ENCODE assay signal across 2 cellular contexts in the genomic region with DNA sequence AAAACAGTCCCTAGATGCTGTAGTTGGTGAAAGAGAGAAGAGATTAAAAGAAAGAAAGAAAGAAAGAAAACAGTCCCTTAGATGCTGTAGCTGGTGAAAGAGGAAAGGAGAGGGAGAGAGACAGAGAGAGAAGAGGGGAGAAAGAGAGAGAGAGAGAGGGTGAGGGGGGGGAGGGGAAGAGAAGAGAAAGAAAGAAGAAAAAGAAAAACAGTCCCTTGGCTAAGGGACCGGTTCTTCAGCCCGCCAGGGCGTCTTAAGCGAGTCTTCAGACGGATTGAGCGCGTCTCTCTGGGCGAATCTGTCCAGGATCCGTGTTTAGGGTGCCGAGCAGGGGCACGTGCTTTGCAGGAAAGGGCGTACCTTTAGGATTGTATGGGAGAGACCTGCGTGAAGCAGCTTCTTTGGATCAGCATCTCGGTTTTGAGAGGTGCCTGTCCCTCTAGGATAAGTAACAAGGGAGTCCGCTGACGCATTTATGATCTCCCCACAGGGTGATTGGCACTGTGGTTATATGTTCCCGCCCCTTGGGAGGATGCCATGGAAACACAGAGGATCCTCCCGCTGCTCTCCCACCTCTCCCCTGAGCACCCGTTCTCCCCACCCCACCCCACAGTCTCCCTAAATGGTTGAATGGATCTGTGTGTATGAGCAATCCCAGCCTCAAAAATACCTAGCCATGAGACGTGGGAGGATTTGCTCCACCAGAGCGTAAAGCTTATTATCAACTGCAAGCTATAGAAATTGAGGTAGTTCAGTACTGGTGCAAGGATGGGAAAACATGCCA.
TF ChIP-seq lines count a peak whose summit lies in the region.

No MANE protein-coding gene starts in this region.

TF ChIP-seq in HEK293, 187 proteins besides CTCF, POLR2A, EP300 and RAD21 (continued from another document and continues in another):
- TF ChIP-seq, protein P1, sequence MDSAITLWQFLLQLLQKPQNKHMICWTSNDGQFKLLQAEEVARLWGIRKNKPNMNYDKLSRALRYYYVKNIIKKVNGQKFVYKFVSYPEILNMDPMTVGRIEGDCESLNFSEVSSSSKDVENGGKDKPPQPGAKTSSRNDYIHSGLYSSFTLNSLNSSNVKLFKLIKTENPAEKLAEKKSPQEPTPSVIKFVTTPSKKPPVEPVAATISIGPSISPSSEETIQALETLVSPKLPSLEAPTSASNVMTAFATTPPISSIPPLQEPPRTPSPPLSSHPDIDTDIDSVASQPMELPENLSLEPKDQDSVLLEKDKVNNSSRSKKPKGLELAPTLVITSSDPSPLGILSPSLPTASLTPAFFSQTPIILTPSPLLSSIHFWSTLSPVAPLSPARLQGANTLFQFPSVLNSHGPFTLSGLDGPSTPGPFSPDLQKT (IDR thresholded peaks at IDR 0.05; ENCODE audit: borderline replicate concordance, low read depth, low read length): no peak
- TF ChIP-seq, protein P2, sequence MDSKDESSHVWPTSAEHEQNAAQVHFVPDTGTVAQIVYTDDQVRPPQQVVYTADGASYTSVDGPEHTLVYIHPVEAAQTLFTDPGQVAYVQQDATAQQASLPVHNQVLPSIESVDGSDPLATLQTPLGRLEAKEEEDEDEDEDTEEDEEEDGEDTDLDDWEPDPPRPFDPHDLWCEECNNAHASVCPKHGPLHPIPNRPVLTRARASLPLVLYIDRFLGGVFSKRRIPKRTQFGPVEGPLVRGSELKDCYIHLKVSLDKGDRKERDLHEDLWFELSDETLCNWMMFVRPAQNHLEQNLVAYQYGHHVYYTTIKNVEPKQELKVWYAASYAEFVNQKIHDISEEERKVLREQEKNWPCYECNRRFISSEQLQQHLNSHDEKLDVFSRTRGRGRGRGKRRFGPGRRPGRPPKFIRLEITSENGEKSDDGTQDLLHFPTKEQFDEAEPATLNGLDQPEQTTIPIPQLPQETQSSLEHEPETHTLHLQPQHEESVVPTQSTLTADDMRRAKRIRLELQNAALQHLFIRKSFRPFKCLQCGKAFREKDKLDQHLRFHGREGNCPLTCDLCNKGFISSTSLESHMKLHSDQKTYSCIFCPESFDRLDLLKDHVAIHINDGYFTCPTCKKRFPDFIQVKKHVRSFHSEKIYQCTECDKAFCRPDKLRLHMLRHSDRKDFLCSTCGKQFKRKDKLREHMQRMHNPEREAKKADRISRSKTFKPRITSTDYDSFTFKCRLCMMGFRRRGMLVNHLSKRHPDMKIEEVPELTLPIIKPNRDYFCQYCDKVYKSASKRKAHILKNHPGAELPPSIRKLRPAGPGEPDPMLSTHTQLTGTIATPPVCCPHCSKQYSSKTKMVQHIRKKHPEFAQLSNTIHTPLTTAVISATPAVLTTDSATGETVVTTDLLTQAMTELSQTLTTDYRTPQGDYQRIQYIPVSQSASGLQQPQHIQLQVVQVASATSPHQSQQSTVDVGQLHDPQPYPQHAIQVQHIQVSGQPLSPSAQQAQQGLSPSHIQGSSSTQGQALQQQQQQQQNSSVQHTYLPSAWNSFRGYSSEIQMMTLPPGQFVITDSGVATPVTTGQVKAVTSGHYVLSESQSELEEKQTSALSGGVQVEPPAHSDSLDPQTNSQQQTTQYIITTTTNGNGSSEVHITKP (tag by site-specific recombination; IDR thresholded peaks at IDR 0.05): no peak
- TF ChIP-seq ZXDB (tag by site-specific recombination; IDR thresholded peaks at IDR 0.05) (peak; percentile 4), KLF1 (tag by site-specific recombination; IDR thresholded peaks at IDR 0.05) (peak; percentile 38; the same call in 1 of the 2 replicates), ZNF169 (tag by site-specific recombination; IDR thresholded peaks at IDR 0.05) (no peak), ZNF791 (tag by site-specific recombination; IDR thresholded peaks at IDR 0.05) (no peak), ZNF571 (tag by site-specific recombination; IDR thresholded peaks at IDR 0.05) (no peak), ZNF239 (tag by site-specific recombination; IDR thresholded peaks at IDR 0.05) (0 out of 2 replicates have a peak, but pooled peaks have one; percentile 6), GLI2 (tag by site-specific recombination; IDR thresholded peaks at IDR 0.05; ENCODE audit: borderline replicate concordance, low read depth) (no peak), ZNF266 (tag by site-specific recombination; IDR thresholded peaks at IDR 0.05; ENCODE audit: low read depth) (no peak), ZNF670 (tag by site-specific recombination; IDR thresholded peaks at IDR 0.05; ENCODE audit: low read depth) (no peak), KLF10 (tag by site-specific recombination; IDR thresholded peaks at IDR 0.05) (no peak), TCF7L2 (IDR thresholded peaks at IDR 0.05; ENCODE audit: borderline replicate concordance, low read depth, low read length) (no peak), SALL2 (tag by site-specific recombination; IDR thresholded peaks at IDR 0.05; ENCODE audit: borderline replicate concordance) (0 out of 2 replicates have a peak, but pooled peaks have one; percentile 27), HOXC10 (CRISPR knock-in tag; IDR thresholded peaks at IDR 0.05) (no peak)
- TF ChIP-seq, protein P3, sequence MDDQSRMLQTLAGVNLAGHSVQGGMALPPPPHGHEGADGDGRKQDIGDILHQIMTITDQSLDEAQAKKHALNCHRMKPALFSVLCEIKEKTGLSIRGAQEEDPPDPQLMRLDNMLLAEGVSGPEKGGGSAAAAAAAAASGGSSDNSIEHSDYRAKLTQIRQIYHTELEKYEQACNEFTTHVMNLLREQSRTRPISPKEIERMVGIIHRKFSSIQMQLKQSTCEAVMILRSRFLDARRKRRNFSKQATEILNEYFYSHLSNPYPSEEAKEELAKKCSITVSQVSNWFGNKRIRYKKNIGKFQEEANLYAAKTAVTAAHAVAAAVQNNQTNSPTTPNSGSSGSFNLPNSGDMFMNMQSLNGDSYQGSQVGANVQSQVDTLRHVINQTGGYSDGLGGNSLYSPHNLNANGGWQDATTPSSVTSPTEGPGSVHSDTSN (CRISPR knock-in tag; IDR thresholded peaks at IDR 0.05): no peak
- TF ChIP-seq, protein P4, sequence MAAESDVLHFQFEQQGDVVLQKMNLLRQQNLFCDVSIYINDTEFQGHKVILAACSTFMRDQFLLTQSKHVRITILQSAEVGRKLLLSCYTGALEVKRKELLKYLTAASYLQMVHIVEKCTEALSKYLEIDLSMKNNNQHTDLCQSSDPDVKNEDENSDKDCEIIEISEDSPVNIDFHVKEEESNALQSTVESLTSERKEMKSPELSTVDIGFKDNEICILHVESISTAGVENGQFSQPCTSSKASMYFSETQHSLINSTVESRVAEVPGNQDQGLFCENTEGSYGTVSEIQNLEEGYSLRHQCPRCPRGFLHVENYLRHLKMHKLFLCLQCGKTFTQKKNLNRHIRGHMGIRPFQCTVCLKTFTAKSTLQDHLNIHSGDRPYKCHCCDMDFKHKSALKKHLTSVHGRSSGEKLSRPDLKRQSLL (tag by site-specific recombination; IDR thresholded peaks at IDR 0.05): no peak
- TF ChIP-seq, protein P5, sequence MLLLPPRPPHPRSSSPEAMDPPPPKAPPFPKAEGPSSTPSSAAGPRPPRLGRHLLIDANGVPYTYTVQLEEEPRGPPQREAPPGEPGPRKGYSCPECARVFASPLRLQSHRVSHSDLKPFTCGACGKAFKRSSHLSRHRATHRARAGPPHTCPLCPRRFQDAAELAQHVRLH (tag by site-specific recombination; IDR thresholded peaks at IDR 0.05): no peak

TF ChIP-seq in GM12878, 131 proteins besides CTCF, POLR2A, EP300 and RAD21 (continued from another document and continues in another):
- TF ChIP-seq IRF4 (IDR thresholded peaks at IDR 0.05; ENCODE audit: low read depth, low read length) (0 out of 2 replicates have a peak, but pooled peaks have one; percentile 19), MTA3 (IDR thresholded peaks at IDR 0.05; ENCODE audit: borderline replicate concordance, low read length) (peak; percentile 71; the same call in 1 of the 2 replicates), HDGF (IDR thresholded peaks at IDR 0.05) (no peak), PML (IDR thresholded peaks at IDR 0.05; ENCODE audit: low read length) (no peak), ZBED1 (IDR thresholded peaks at IDR 0.05; ENCODE audit: borderline replicate concordance) (peak; percentile 49; the same call in 1 of the 2 replicates), TARDBP (IDR thresholded peaks at IDR 0.05; ENCODE audit: borderline replicate concordance) (no peak), ASH2L (IDR thresholded peaks at IDR 0.05; ENCODE audit: borderline replicate concordance, low read depth) (no peak), BRCA1 (IDR thresholded peaks at IDR 0.05; ENCODE audit: low read depth, low read length) (no peak), CHD2 (IDR thresholded peaks at IDR 0.05; ENCODE audit: borderline replicate concordance, low read depth, low read length) (no peak), ESRRA (IDR thresholded peaks at IDR 0.05; ENCODE audit: low read length) (no peak; the same call in 1 of the 2 replicates), RB1 (IDR thresholded peaks at IDR 0.05; ENCODE audit: borderline replicate concordance) (no peak), PAX5 (IDR thresholded peaks at IDR 0.05; ENCODE audit: borderline replicate concordance, low read depth, low read length) (peak; percentile 99), SMAD1 (IDR thresholded peaks at IDR 0.05; ENCODE audit: low read depth, partially characterized antibody) (peak; percentile 72), CHD4 (IDR thresholded peaks at IDR 0.05) (no peak), NFXL1 (IDR thresholded peaks at IDR 0.05; ENCODE audit: borderline replicate concordance) (no peak), POU2F2 (IDR thresholded peaks at IDR 0.05; ENCODE audit: borderline replicate concordance, low read depth, low read length) (peak; percentile 29; the same call in 1 of the 3 replicates), HDAC6 (IDR thresholded peaks at IDR 0.05; ENCODE audit: unreplicated experiment) (no peak), SREBF1 (IDR thresholded peaks at IDR 0.05; ENCODE audit: low read length) (no peak), CBX5 (IDR thresholded peaks at IDR 0.05; ENCODE audit: low read depth) (no peak), ZNF217 (IDR thresholded peaks at IDR 0.05) (0 out of 2 replicates have a peak, but pooled peaks have one; percentile 8), SRF (IDR thresholded peaks at IDR 0.05; ENCODE audit: low read depth in 2 of 2, low read length in 2 of 2) (no peak), WRNIP1 (IDR thresholded peaks at IDR 0.05; ENCODE audit: borderline replicate concordance, low read depth, low read length) (peak; percentile 91; the same call in 1 of the 2 replicates), MYB (IDR thresholded peaks at IDR 0.05; ENCODE audit: borderline replicate concordance, low read depth, low read length) (no peak), RFX5 (IDR thresholded peaks at IDR 0.05; ENCODE audit: low read depth, low read length) (no peak), DPF2 (IDR thresholded peaks at IDR 0.05) (peak; percentile 82), CBX3 (IDR thresholded peaks at IDR 0.05; ENCODE audit: borderline replicate concordance, low read depth) (no peak), POLR2AphosphoS5 (IDR thresholded peaks at IDR 0.05; ENCODE audit: low read length) (peak; percentile 94), SIN3A (IDR thresholded peaks at IDR 0.05; ENCODE audit: low read depth, low read length) (no peak)
- TF ChIP-seq, protein P6, sequence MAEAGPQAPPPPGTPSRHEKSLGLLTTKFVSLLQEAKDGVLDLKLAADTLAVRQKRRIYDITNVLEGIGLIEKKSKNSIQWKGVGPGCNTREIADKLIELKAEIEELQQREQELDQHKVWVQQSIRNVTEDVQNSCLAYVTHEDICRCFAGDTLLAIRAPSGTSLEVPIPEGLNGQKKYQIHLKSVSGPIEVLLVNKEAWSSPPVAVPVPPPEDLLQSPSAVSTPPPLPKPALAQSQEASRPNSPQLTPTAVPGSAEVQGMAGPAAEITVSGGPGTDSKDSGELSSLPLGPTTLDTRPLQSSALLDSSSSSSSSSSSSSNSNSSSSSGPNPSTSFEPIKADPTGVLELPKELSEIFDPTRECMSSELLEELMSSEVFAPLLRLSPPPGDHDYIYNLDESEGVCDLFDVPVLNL (IDR thresholded peaks at IDR 0.05; ENCODE audit: low read depth, low read length): no peak
- TF ChIP-seq, protein P7, sequence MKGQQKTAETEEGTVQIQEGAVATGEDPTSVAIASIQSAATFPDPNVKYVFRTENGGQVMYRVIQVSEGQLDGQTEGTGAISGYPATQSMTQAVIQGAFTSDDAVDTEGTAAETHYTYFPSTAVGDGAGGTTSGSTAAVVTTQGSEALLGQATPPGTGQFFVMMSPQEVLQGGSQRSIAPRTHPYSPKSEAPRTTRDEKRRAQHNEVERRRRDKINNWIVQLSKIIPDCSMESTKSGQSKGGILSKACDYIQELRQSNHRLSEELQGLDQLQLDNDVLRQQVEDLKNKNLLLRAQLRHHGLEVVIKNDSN (IDR thresholded peaks at IDR 0.05; ENCODE audit: borderline replicate concordance, extremely low read length, insufficient read depth, low read depth, low read length): peak; percentile 21
- TF ChIP-seq, protein P8, sequence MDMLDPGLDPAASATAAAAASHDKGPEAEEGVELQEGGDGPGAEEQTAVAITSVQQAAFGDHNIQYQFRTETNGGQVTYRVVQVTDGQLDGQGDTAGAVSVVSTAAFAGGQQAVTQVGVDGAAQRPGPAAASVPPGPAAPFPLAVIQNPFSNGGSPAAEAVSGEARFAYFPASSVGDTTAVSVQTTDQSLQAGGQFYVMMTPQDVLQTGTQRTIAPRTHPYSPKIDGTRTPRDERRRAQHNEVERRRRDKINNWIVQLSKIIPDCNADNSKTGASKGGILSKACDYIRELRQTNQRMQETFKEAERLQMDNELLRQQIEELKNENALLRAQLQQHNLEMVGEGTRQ (IDR thresholded peaks at IDR 0.05; ENCODE audit: borderline replicate concordance, low read depth, low read length): no peak; the same call in 1 of the 2 replicates
- TF ChIP-seq, protein P9, sequence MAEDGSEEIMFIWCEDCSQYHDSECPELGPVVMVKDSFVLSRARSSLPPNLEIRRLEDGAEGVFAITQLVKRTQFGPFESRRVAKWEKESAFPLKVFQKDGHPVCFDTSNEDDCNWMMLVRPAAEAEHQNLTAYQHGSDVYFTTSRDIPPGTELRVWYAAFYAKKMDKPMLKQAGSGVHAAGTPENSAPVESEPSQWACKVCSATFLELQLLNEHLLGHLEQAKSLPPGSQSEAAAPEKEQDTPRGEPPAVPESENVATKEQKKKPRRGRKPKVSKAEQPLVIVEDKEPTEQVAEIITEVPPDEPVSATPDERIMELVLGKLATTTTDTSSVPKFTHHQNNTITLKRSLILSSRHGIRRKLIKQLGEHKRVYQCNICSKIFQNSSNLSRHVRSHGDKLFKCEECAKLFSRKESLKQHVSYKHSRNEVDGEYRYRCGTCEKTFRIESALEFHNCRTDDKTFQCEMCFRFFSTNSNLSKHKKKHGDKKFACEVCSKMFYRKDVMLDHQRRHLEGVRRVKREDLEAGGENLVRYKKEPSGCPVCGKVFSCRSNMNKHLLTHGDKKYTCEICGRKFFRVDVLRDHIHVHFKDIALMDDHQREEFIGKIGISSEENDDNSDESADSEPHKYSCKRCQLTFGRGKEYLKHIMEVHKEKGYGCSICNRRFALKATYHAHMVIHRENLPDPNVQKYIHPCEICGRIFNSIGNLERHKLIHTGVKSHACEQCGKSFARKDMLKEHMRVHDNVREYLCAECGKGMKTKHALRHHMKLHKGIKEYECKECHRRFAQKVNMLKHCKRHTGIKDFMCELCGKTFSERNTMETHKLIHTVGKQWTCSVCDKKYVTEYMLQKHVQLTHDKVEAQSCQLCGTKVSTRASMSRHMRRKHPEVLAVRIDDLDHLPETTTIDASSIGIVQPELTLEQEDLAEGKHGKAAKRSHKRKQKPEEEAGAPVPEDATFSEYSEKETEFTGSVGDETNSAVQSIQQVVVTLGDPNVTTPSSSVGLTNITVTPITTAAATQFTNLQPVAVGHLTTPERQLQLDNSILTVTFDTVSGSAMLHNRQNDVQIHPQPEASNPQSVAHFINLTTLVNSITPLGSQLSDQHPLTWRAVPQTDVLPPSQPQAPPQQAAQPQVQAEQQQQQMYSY (CRISPR knock-in tag; IDR thresholded peaks at IDR 0.05): no peak
